ENCODE assay signal across 8 cellular contexts in genomic region chrX:71532078-71532752, GRCh38. TPM values are rescaled to one million over a fixed set of nuclear protein-coding genes. Genes with fewer than 3 reads are reported as not detected.
DNase-seq lines count a peak whose midpoint lies in the region; ATAC-seq, FAIRE-seq and TF ChIP-seq lines count a peak whose summit lies in the region.

No MANE protein-coding gene starts in this region.

- WGBS in psoas muscle, 3 donors = 1 to 32% (median 2%) methylated on average over 25 of the region's 25 CpGs

- FAIRE-seq in RCC 7860 (lab: Jason Lieb, UNC) = peak; percentile 74

- no peaks in the 10 kb centered on the region for H3K36me3 ChIP-seq in psoas muscle (ENCODE audit: insufficient read depth in 1 of 2, low read depth in 1 of 2)

- H3K27me3 ChIP-seq in psoas muscle (ENCODE audit: insufficient read depth in 3 of 3, low read length in 2 of 3) = no peaks in the 10 kb centered on the region

- intact Hi-C loops in activated naive CD4-positive, alpha-beta T cell treated with anti-CD3 and anti-CD28 coated beads for 36 hours (cut with micrococcal nuclease) = loop anchor here (1.0 to 5.0 kb wide), 9 partner anchors 9 to 421 kb away; partner anchors contain the start of genes IL2RG, NONO and TAF1
- intact Hi-C loops in psoas muscle (cut with DNase I) = no loop called here

- no peaks in the 10 kb centered on the region for H3K9me3 ChIP-seq in psoas muscle

- peaks cover 6% of the 10 kb centered on the region for H3K4me1 ChIP-seq in psoas muscle

- DNase-seq in RCC 7860 (ENCODE audit: low spot score) (peak; percentile 73), glomerular visceral epithelial cell (ENCODE audit: extremely low spot score) (peak; percentile 57), psoas muscle (no peak), GOT3 (lab: John Stamatoyannopoulos, UW) (no peak)
- DNase-seq in activated naive CD4-positive, alpha-beta T cell treated with anti-CD3 and anti-CD28 coated beads for 36 hours = peak; percentile 80

- peak overlapping the region; percentile 96 for H3K4me3 Mint-ChIP-seq in activated naive CD4-positive, alpha-beta T cell treated with anti-CD3 and anti-CD28 coated beads for 36 hours

- peaks cover 28% of the 10 kb centered on the region for H3K4me1 Mint-ChIP-seq in activated naive CD4-positive, alpha-beta T cell treated with anti-CD3 and anti-CD28 coated beads for 36 hours (ENCODE audit: low read depth)

- H3K27ac Mint-ChIP-seq in activated naive CD4-positive, alpha-beta T cell treated with anti-CD3 and anti-CD28 coated beads for 36 hours = peak overlapping the region; percentile 98

- H3K27me3 Mint-ChIP-seq in activated naive CD4-positive, alpha-beta T cell treated with anti-CD3 and anti-CD28 coated beads for 36 hours (ENCODE audit: low read depth) = no peaks in the 10 kb centered on the region

- peak overlapping the region; percentile 82 for H3K4me3 ChIP-seq in psoas muscle

- no peak for TF ChIP-seq CTCF in psoas muscle (IDR thresholded peaks at IDR 0.05)

- peak overlapping the region; percentile 91 for H3K27ac ChIP-seq in psoas muscle

- ATAC-seq in GM18520 (IDR thresholded peaks at IDR 0.05; ENCODE audit: unreplicated experiment) (peak; percentile 3), HG03095 (IDR thresholded peaks at IDR 0.05; ENCODE audit: unreplicated experiment) (peak; percentile 8), psoas muscle (peak; percentile 24 to 42 (median 25)), GM21619 (IDR thresholded peaks at IDR 0.05; ENCODE audit: unreplicated experiment) (no peak)

- CTCF ChIA-PET in activated naive CD4-positive, alpha-beta T cell treated with anti-CD3 and anti-CD28 coated beads for 36 hours (lab: Charles Lee) = interaction anchor here (0.6 to 1.2 kb wide), 3 partner anchors 12 to 107 kb away, joined by 3 to 4 read pairs (median 3); no protein-coding TSS in a partner anchor

- no peaks in the 10 kb centered on the region for H3K9me3 Mint-ChIP-seq in activated naive CD4-positive, alpha-beta T cell treated with anti-CD3 and anti-CD28 coated beads for 36 hours

- peaks cover 34% of the 10 kb centered on the region for H3K36me3 Mint-ChIP-seq in activated naive CD4-positive, alpha-beta T cell treated with anti-CD3 and anti-CD28 coated beads for 36 hours (ENCODE audit: low read depth)

RNA-seq across cellular contexts. Expression of gene OGT, which starts 0.7 kb away (rescaled TPM):
- total RNA-seq in activated naive CD4-positive, alpha-beta T cell treated with anti-CD3 and anti-CD28 coated beads for 36 hours = 100 to 1,000 TPM; 307 to 323 TPM
- 10 to 100 TPM; 40.9 to 64.1 (median 51.8) TPM for total RNA-seq in psoas muscle
- 10 to 100 TPM; 17.2 to 63.0 (median 23.5) TPM for polyA plus RNA-seq in psoas muscle

RNA-seq across cellular contexts. Expression of gene GCNA, which starts 46.0 kb away (rescaled TPM):
- 1 to 10 TPM; 2.8 to 2.9 TPM for total RNA-seq in activated naive CD4-positive, alpha-beta T cell treated with anti-CD3 and anti-CD28 coated beads for 36 hours
- total RNA-seq in psoas muscle = 1 to 10 TPM in 3 of 4 donors, under 1 TPM in 1; 0.98 to 7.5 (median 2.9) TPM
- 1 to 10 TPM; 2.9 to 9.1 (median 4.7) TPM for polyA plus RNA-seq in psoas muscle

Comparison
In these comparisons a context has a peak if more than half of its experiments do, and no peak if none do; other contexts are left out.
1. DNase-seq: peak in RCC 7860 (single experiment), activated naive CD4-positive, alpha-beta T cell treated with anti-CD3 and anti-CD28 coated beads for 36 hours (single experiment) and glomerular visceral epithelial cell (single experiment); none in psoas muscle (0 of 2) and GOT3 (single experiment).
2. RNA of gene OGT, which starts 0.7 kb away (total RNA-seq): 307 to 323 TPM in activated naive CD4-positive, alpha-beta T cell treated with anti-CD3 and anti-CD28 coated beads for 36 hours; 40.9 to 64.1 TPM in psoas muscle; every median in the first group is over 4 times any median in the second.